21 cellular contexts compared by ENCODE assay signal in the genomic region with DNA sequence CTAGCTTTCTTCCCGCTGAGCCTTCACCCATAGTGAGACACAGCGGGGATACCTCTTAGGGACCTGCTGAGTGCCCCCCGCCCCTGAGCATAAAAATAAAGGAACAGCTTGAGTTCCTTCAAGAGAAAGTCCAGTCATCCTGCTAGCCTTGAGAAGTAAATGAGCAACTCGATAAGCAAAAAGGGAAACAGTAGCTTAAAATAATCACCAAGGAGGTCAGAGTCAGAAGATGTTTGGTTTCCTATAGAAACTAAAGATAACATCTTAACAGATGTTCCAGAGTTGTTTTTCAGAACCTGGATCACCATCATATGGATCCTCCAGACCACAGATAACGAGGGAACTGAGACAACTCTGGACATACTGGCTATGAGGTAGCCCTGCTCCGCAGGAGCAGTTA.
DNase-seq lines count a peak whose midpoint lies in the region; ATAC-seq and TF ChIP-seq lines count a peak whose summit lies in the region.
"Had no signal": no experiment of that assay in that cellular context is flagged by ENCODE, and none has a peak within 500 bp of the region (broad histone marks: within the 10 kb centered on the region; RNA-seq: fewer than 3 reads in every experiment).

No MANE protein-coding gene starts in this region.

- peaks cover 17% of the 10 kb centered on the region for H3K36me3 Mint-ChIP-seq in activated T-helper 1 cell treated with anti-CD3 and anti-CD28 coated beads, Interleukin-12 subunit alpha, Interleukin-12 subunit beta, Interleukin-2, Interleukin-4 antibody, amounts not matched to agents 30 ng/mL and 10 ng/mL and 1 ng/mL, durations not matched to agents 14 hours and 24 hours and 36 hours (ENCODE audit: low read depth)
- no peaks in the 10 kb centered on the region for H3K36me3 Mint-ChIP-seq in activated T-cell treated with anti-CD3 and anti-CD28 coated beads, Interleukin-2, amount 50 U/mL, for 4 hours (ENCODE audit: insufficient read depth)
- H3K36me3 Mint-ChIP-seq: stimulated activated effector memory CD8-positive, alpha-beta T cell treated with anti-CD3 and anti-CD28 coated beads, Interleukin-12 subunit alpha, Interleukin-12 subunit beta, amount 100 ng/mL, for 72 hours had no signal

- H3K27me3 ChIP-seq in A673 (replicated peaks; ENCODE audit: insufficient read depth, low read depth, low read length, poor library complexity) (no peaks in the 10 kb centered on the region), HUES48 (ENCODE audit: control insufficient read depth, insufficient read depth, low read length) (no peaks in the 10 kb centered on the region)
- H3K27me3 ChIP-seq: thyroid gland had no signal

- H3K27ac Mint-ChIP-seq in activated T-helper 1 cell treated with anti-CD3 and anti-CD28 coated beads, Interleukin-12 subunit alpha, Interleukin-12 subunit beta, Interleukin-2, Interleukin-4 antibody, amounts not matched to agents 30 ng/mL and 10 ng/mL and 1 ng/mL, durations not matched to agents 14 hours and 24 hours and 36 hours: peak overlapping the region; percentile 6
- H3K27ac Mint-ChIP-seq: stimulated activated effector memory CD8-positive, alpha-beta T cell treated with anti-CD3 and anti-CD28 coated beads, Interleukin-12 subunit alpha, Interleukin-12 subunit beta, amount 100 ng/mL, for 72 hours had no signal

- H3K9me3 Mint-ChIP-seq in activated T-helper 1 cell treated with anti-CD3 and anti-CD28 coated beads, Interleukin-12 subunit alpha, Interleukin-12 subunit beta, Interleukin-2, Interleukin-4 antibody, amounts not matched to agents 30 ng/mL and 10 ng/mL and 1 ng/mL, durations not matched to agents 14 hours and 24 hours and 36 hours: peaks cover 7% of the 10 kb centered on the region
- H3K9me3 Mint-ChIP-seq in activated T-cell treated with anti-CD3 and anti-CD28 coated beads, Interleukin-2, amount 50 U/mL, for 4 hours: peaks cover 3% of the 10 kb centered on the region
- H3K9me3 Mint-ChIP-seq: stimulated activated effector memory CD8-positive, alpha-beta T cell treated with anti-CD3 and anti-CD28 coated beads, Interleukin-12 subunit alpha, Interleukin-12 subunit beta, amount 100 ng/mL, for 72 hours had no signal

- H3K4me3 ChIP-seq in A673 (ENCODE audit: low read depth, low read length, poor library complexity, severe bottlenecking): no peak overlapping the region
- H3K4me3 ChIP-seq in HUES48 (ENCODE audit: low read depth, low read length): no peak overlapping the region
- H3K4me3 ChIP-seq: thyroid gland had no signal

- H3K9me3 ChIP-seq in A673 (ENCODE audit: low read depth, low read length, poor library complexity, severe bottlenecking) (peaks cover 18% of the 10 kb centered on the region), HUES48 (ENCODE audit: control insufficient read depth, insufficient read depth, low read length) (peaks cover 15% of the 10 kb centered on the region)
- H3K9me3 ChIP-seq: thyroid gland had no signal

- H3K4me3 Mint-ChIP-seq in activated T-helper 1 cell treated with anti-CD3 and anti-CD28 coated beads, Interleukin-12 subunit alpha, Interleukin-12 subunit beta, Interleukin-2, Interleukin-4 antibody, amounts not matched to agents 30 ng/mL and 10 ng/mL and 1 ng/mL, durations not matched to agents 14 hours and 24 hours and 36 hours: no peak overlapping the region
- no peak overlapping the region for H3K4me3 Mint-ChIP-seq in activated T-cell treated with anti-CD3 and anti-CD28 coated beads, Interleukin-2, amount 50 U/mL, for 4 hours
- H3K4me3 Mint-ChIP-seq: CD14-positive monocyte; stimulated activated effector memory CD8-positive, alpha-beta T cell treated with anti-CD3 and anti-CD28 coated beads, Interleukin-12 subunit alpha, Interleukin-12 subunit beta, amount 100 ng/mL, for 72 hours had no signal

- H3K4me1 Mint-ChIP-seq in activated T-helper 1 cell treated with anti-CD3 and anti-CD28 coated beads, Interleukin-12 subunit alpha, Interleukin-12 subunit beta, Interleukin-2, Interleukin-4 antibody, amounts not matched to agents 30 ng/mL and 10 ng/mL and 1 ng/mL, durations not matched to agents 14 hours and 24 hours and 36 hours (ENCODE audit: low read depth): peaks cover 14% of the 10 kb centered on the region
- H3K4me1 Mint-ChIP-seq in activated T-cell treated with anti-CD3 and anti-CD28 coated beads, Interleukin-2, amount 50 U/mL, for 4 hours (ENCODE audit: low read depth): peaks cover 6% of the 10 kb centered on the region

- H3K4me1 ChIP-seq in A673 (ENCODE audit: insufficient read depth, low read length, poor library complexity, severe bottlenecking) (peaks cover 39% of the 10 kb centered on the region), HUES48 (ENCODE audit: control insufficient read depth, insufficient read depth, low read length) (peaks cover 12% of the 10 kb centered on the region)
- H3K4me1 ChIP-seq: thyroid gland had no signal

- peak; percentile 47 for DNase-seq in A673 (ENCODE audit: low spot score)
- no peak for DNase-seq in activated T-helper 1 cell treated with anti-CD3 and anti-CD28 coated beads, Interleukin-12 subunit alpha, Interleukin-12 subunit beta, Interleukin-2, Interleukin-4 antibody, amounts not matched to agents 30 ng/mL and 10 ng/mL and 1 ng/mL, durations not matched to agents 14 hours and 24 hours and 36 hours (ENCODE audit: low spot score)
- DNase-seq in hepatic stellate cell (ENCODE audit: low spot score): peak; percentile 8
- no peak for DNase-seq in activated T-cell treated with anti-CD3 and anti-CD28 coated beads, Interleukin-2, amount 50 U/mL, for 4 hours
- DNase-seq in RKO (ENCODE audit: low spot score): no peak
- no peak for DNase-seq in activated CD4-positive, alpha-beta T cell treated with anti-CD3 and anti-CD28 coated beads for 4 hours
- DNase-seq: 8988T; activated CD4-positive, alpha-beta T cell treated with anti-CD3 and anti-CD28 coated beads for 48 hours; activated gamma-delta T cell; amniotic stem cell; KG1; NCI-H1105 treated with DMSO at 0.1 percent for 48 hours; right cardiac atrium; stimulated activated CD4-positive, alpha-beta T cell treated with anti-CD3 and anti-CD28 coated beads, Interleukin-15, amount 100 ng/mL, for 24 hours; thyroid gland had no signal

- CTCF ChIA-PET in A673 (lab: Charles Lee): no interaction called here

- POLR2A ChIA-PET in A673 (lab: Charles Lee; ENCODE audit: low non-redundant PET): no interaction called here

- TF ChIP-seq CTCF in A673 (conservative IDR thresholded peaks at IDR 0.05; ENCODE audit: low read depth, low read length): no peak

- H3K27ac ChIP-seq in A673 (ENCODE audit: low read depth, low read length, poor library complexity, severe bottlenecking): peak overlapping the region; percentile 51
- peak overlapping the region; percentile 36 for H3K27ac ChIP-seq in HUES48 (ENCODE audit: low read depth, low read length)
- H3K27ac ChIP-seq: HL-60, thyroid gland had no signal

- intact Hi-C loops in A673 (cut with micrococcal nuclease; ENCODE audit: unreplicated experiment): loop anchor here (5.0 kb wide), 2 partner anchors 92 to 277 kb away; partner anchors contain the start of gene BCAT1
- intact Hi-C loops in activated T-helper 1 cell treated with anti-CD3 and anti-CD28 coated beads, Interleukin-12 subunit alpha, Interleukin-12 subunit beta, Interleukin-2, Interleukin-4 antibody, amounts not matched to agents 30 ng/mL and 10 ng/mL and 1 ng/mL, durations not matched to agents 14 hours and 24 hours and 36 hours (cut with micrococcal nuclease): loop anchor here (5.0 kb wide), 1 partner anchor 277 kb away; no protein-coding TSS in a partner anchor

- H3K9ac ChIP-seq in HUES48 (ENCODE audit: low read depth, low read length): no peak overlapping the region

- H3K36me3 ChIP-seq in A673 (ENCODE audit: insufficient read depth, low read length, poor library complexity, severe bottlenecking): peaks cover 18% of the 10 kb centered on the region
- H3K36me3 ChIP-seq in HUES48 (ENCODE audit: control insufficient read depth, insufficient read depth, low read length): peaks cover 36% of the 10 kb centered on the region
- H3K36me3 ChIP-seq: thyroid gland had no signal

- no peaks in the 10 kb centered on the region for H3K27me3 Mint-ChIP-seq in activated T-helper 1 cell treated with anti-CD3 and anti-CD28 coated beads, Interleukin-12 subunit alpha, Interleukin-12 subunit beta, Interleukin-2, Interleukin-4 antibody, amounts not matched to agents 30 ng/mL and 10 ng/mL and 1 ng/mL, durations not matched to agents 14 hours and 24 hours and 36 hours (ENCODE audit: insufficient read depth)
- H3K27me3 Mint-ChIP-seq in activated T-cell treated with anti-CD3 and anti-CD28 coated beads, Interleukin-2, amount 50 U/mL, for 4 hours (ENCODE audit: low read depth): peaks cover 1% of the 10 kb centered on the region

- ATAC-seq in HG02884 (IDR thresholded peaks at IDR 0.05; ENCODE audit: unreplicated experiment): no peak
- no peak for ATAC-seq in activated T-cell treated with anti-CD3 and anti-CD28 coated beads, Interleukin-2, amount 50 U/mL, for 4 hours
- ATAC-seq: left lobe of liver; right cardiac atrium; stimulated activated effector memory CD8-positive, alpha-beta T cell treated with anti-CD3 and anti-CD28 coated beads, Interleukin-12 subunit alpha, Interleukin-12 subunit beta, amount 100 ng/mL, for 72 hours had no signal

- no TSS peak for BruUV-seq in A673 (replicated peaks; lab: Mats Ljungman, UMichigan)

Comparison
In these comparisons a context has a peak if more than half of its experiments do, and no peak if none do; other contexts are left out.
1. DNase-seq: peak in A673 (single experiment) and hepatic stellate cell (single experiment); none in activated T-helper 1 cell treated with anti-CD3 and anti-CD28 coated beads, Interleukin-12 subunit alpha, Interleukin-12 subunit beta, Interleukin-2, Interleukin-4 antibody, amounts not matched to agents 30 ng/mL and 10 ng/mL and 1 ng/mL, durations not matched to agents 14 hours and 24 hours and 36 hours (single experiment), activated T-cell treated with anti-CD3 and anti-CD28 coated beads, Interleukin-2, amount 50 U/mL, for 4 hours (single experiment), RKO (single experiment) and activated CD4-positive, alpha-beta T cell treated with anti-CD3 and anti-CD28 coated beads for 4 hours (0 of 2).